ENCODE assay signal across 32 cellular contexts in genomic region chrX:129496625-129497024, GRCh38. TPM values are rescaled to one million over a fixed set of nuclear protein-coding genes. Genes with fewer than 3 reads are reported as not detected.
DNase-seq lines count a peak whose midpoint lies in the region; ATAC-seq, FAIRE-seq and TF ChIP-seq lines count a peak whose summit lies in the region.
"Had no signal": no experiment of that assay in that cellular context is flagged by ENCODE, and none has a peak within 500 bp of the region (broad histone marks: within the 10 kb centered on the region; RNA-seq: fewer than 3 reads in every experiment).

No MANE protein-coding gene starts in this region.

- no peak overlapping the region for H3K4me3 Mint-ChIP-seq in activated T-cell treated with anti-CD3 and anti-CD28 coated beads, Interleukin-2, amount 50 U/mL, for 4 hours
- H3K4me3 Mint-ChIP-seq: activated naive CD8-positive, alpha-beta T cell; activated T-helper 17 cell treated with anti-CD3 and anti-CD28 coated beads, Interleukin-2, amount 50 U/mL, for 72 hours; GM23338; neural progenitor cell; stimulated activated naive B cell treated with anti-CD40 and anti-IgM and Interleukin-4, amounts not matched to agents 10 μg/mL and 1 μg/mL and 100 μg/mL, for 72 hours had no signal

- H3K36me3 ChIP-seq in smooth muscle cell (ENCODE audit: low read depth), result peaks cover 3% of the 10 kb centered on the region
- H3K36me3 ChIP-seq: BLaER1, thoracic aorta had no signal

- H3K27ac ChIP-seq in smooth muscle cell (ENCODE audit: low read depth), result peak overlapping the region; percentile 60
- H3K27ac ChIP-seq: BLaER1, coronary artery, foreskin keratinocyte, neural progenitor cell, SK-N-MC, skin epidermis, thoracic aorta, WERI-Rb-1 had no signal

- peak; percentile 66 for FAIRE-seq in H54 (lab: Jason Lieb, UNC)
- FAIRE-seq: endometrium, RCC 7860 had no signal

- H3K4me3 ChIP-seq in fibroblast of mammary gland (ENCODE audit: control insufficient read depth, low read depth, low read length) (no peak overlapping the region), smooth muscle cell (no peak overlapping the region)
- H3K4me3 ChIP-seq: BLaER1, coronary artery, GM23338, mucosa of descending colon, neural progenitor cell, SK-N-MC, skin epidermis, thoracic aorta had no signal

- H3K4me2 ChIP-seq in smooth muscle cell, result no peak overlapping the region
- H3K4me2 ChIP-seq: BLaER1, GM23338, neural progenitor cell had no signal

- no peaks in the 10 kb centered on the region for H3K9me3 Mint-ChIP-seq in activated T-cell treated with anti-CD3 and anti-CD28 coated beads, Interleukin-2, amount 50 U/mL, for 4 hours
- H3K9me3 Mint-ChIP-seq: activated T-helper 17 cell treated with anti-CD3 and anti-CD28 coated beads, Interleukin-2, amount 50 U/mL, for 72 hours; brain; GM23338; neural progenitor cell; stimulated activated naive B cell treated with anti-CD40 and anti-IgM and Interleukin-4, amounts not matched to agents 10 μg/mL and 1 μg/mL and 100 μg/mL, for 72 hours had no signal

- peaks cover 23% of the 10 kb centered on the region for H4K20me1 ChIP-seq in smooth muscle cell (ENCODE audit: low read depth)
- H4K20me1 ChIP-seq: BLaER1 had no signal

- peaks cover 2% of the 10 kb centered on the region for H3K27me3 Mint-ChIP-seq in activated T-cell treated with anti-CD3 and anti-CD28 coated beads, Interleukin-2, amount 50 U/mL, for 4 hours (ENCODE audit: low read depth)
- H3K27me3 Mint-ChIP-seq: activated naive CD8-positive, alpha-beta T cell; activated T-helper 17 cell treated with anti-CD3 and anti-CD28 coated beads, Interleukin-2, amount 50 U/mL, for 72 hours; brain; progenitor cell of endocrine pancreas had no signal

- H3K9ac ChIP-seq in smooth muscle cell (ENCODE audit: low read depth), result no peak overlapping the region
- H3K9ac ChIP-seq: BLaER1, neural progenitor cell had no signal

- no peaks in the 10 kb centered on the region for H3K9me3 ChIP-seq in smooth muscle cell (replicated peaks; ENCODE audit: low read depth)
- H3K9me3 ChIP-seq: BLaER1, Caco-2, mucosa of descending colon, thoracic aorta had no signal

- ATAC-seq in activated T-cell treated with anti-CD3 and anti-CD28 coated beads, Interleukin-2, amount 50 U/mL, for 4 hours, result no peak
- ATAC-seq: activated T-helper 17 cell treated with anti-CD3 and anti-CD28 coated beads, Interleukin-2, amount 50 U/mL, for 72 hours; GM23338; mucosa of descending colon; stimulated activated naive B cell treated with anti-CD40 and anti-IgM and Interleukin-4, amounts not matched to agents 10 μg/mL and 1 μg/mL and 100 μg/mL, for 72 hours had no signal

- WGBS in smooth muscle cell (ENCODE audit: low lambda C conversion rate), result 54% methylated on average over 6 of the region's 6 CpGs

- peaks cover 14% of the 10 kb centered on the region for H3F3A ChIP-seq in smooth muscle cell (ENCODE audit: low read depth)

- DNase-seq in H54 (ENCODE audit: insufficient read length, low spot score), result no peak
- DNase-seq in RPMI7951 (ENCODE audit: low read depth), result peak; percentile 1
- peak; percentile 57 for DNase-seq in fibroblast of mammary gland (ENCODE audit: low read depth)
- DNase-seq in smooth muscle cell (lab: John Stamatoyannopoulos, UW; ENCODE audit: unreplicated experiment), result no peak
- no peak for DNase-seq in NCI-H748 (lab: John Stamatoyannopoulos, UW; ENCODE audit: unreplicated experiment)
- no peak for DNase-seq in activated T-cell treated with anti-CD3 and anti-CD28 coated beads, Interleukin-2, amount 50 U/mL, for 4 hours
- DNase-seq in UCSD-AML1 (lab: John Stamatoyannopoulos, UW; ENCODE audit: unreplicated experiment), result no peak
- DNase-seq: activated CD4-positive, alpha-beta T cell treated with anti-CD3 and anti-CD28 coated beads, Interleukin-2, amount 50 U/mL, for 1 hour; Caco-2; hippocampal formation; MM.1S; mucosa of descending colon; NCI-H1417 treated with DMSO at 0.1 percent for 48 hours; NCI-H524; stimulated activated CD4-positive, alpha-beta T cell treated with anti-CD3 and anti-CD28 coated beads, Interleukin-2, amount 100 ng/mL, for 24 hours; stimulated activated naive B cell treated with anti-CD40 and anti-IgM and Interleukin-4, amounts not matched to agents 10 μg/mL and 1 μg/mL and 100 μg/mL, for 72 hours; WERI-Rb-1 had no signal

- no peak overlapping the region for H2AFZ ChIP-seq in smooth muscle cell (ENCODE audit: low read depth)
- H2AFZ ChIP-seq: GM23338, neural progenitor cell had no signal

- H3K4me1 Mint-ChIP-seq in activated T-cell treated with anti-CD3 and anti-CD28 coated beads, Interleukin-2, amount 50 U/mL, for 4 hours (ENCODE audit: low read depth), result no peaks in the 10 kb centered on the region
- H3K4me1 Mint-ChIP-seq: activated T-helper 17 cell treated with anti-CD3 and anti-CD28 coated beads, Interleukin-2, amount 50 U/mL, for 72 hours; brain; GM23338; neural progenitor cell; stimulated activated naive B cell treated with anti-CD40 and anti-IgM and Interleukin-4, amounts not matched to agents 10 μg/mL and 1 μg/mL and 100 μg/mL, for 72 hours had no signal

- H3K4me1 ChIP-seq in smooth muscle cell (ENCODE audit: low read depth), result no peaks in the 10 kb centered on the region
- H3K4me1 ChIP-seq: BLaER1, Caco-2, foreskin keratinocyte, neural progenitor cell had no signal

- no peak for TF ChIP-seq POLR2A in H54 (IDR thresholded peaks at IDR 0.05; ENCODE audit: low read depth, low read length)

- H3K27me3 ChIP-seq in smooth muscle cell (ENCODE audit: low read depth), result no peaks in the 10 kb centered on the region
- H3K27me3 ChIP-seq: foreskin keratinocyte, neural progenitor cell had no signal

- peaks cover 7% of the 10 kb centered on the region for H3K79me2 ChIP-seq in smooth muscle cell (ENCODE audit: low read depth)

- TF ChIP-seq CTCF in fibroblast of mammary gland (conservative IDR thresholded peaks at IDR 0.05; ENCODE audit: control insufficient read depth, insufficient read depth, low read depth, low read length) (no peak), smooth muscle cell (IDR thresholded peaks at IDR 0.05; ENCODE audit: borderline replicate concordance, insufficient read depth, poor library complexity, severe bottlenecking) (no peak)

- no peaks in the 10 kb centered on the region for H3K36me3 Mint-ChIP-seq in activated T-cell treated with anti-CD3 and anti-CD28 coated beads, Interleukin-2, amount 50 U/mL, for 4 hours (ENCODE audit: insufficient read depth)
- H3K36me3 Mint-ChIP-seq: activated naive CD8-positive, alpha-beta T cell; stimulated activated naive B cell treated with anti-CD40 and anti-IgM and Interleukin-4, amounts not matched to agents 10 μg/mL and 1 μg/mL and 100 μg/mL, for 72 hours had no signal

RNA-seq across cellular contexts. Expression of gene SMARCA1, which starts 26.7 kb away (rescaled TPM):
- total RNA-seq in RPMI7951 (2014; rRNA removed; shearing (Covaris generic)), result 31.3 and 39.3 TPM in 2 replicates
- total RNA-seq in smooth muscle cell, result 91.5 and 120 TPM in 2 replicates
- polyA plus RNA-seq in smooth muscle cell, result 42.1 and 60.9 TPM in 2 replicates
- total RNA-seq in activated T-cell treated with anti-CD3 and anti-CD28 coated beads, Interleukin-2, amount 50 U/mL, for 4 hours, result under 1 TPM; 0.28 to 0.45 (median 0.38) TPM
- total RNA-seq: T-helper 2 cell treated with Interferon-gamma antibody and Interleukin-4, amounts not matched to agents 100 ng/mL and 5 ng/mL, for 36 hours had no signal

RNA-seq across cellular contexts. Expression of gene OCRL, which starts 43.4 kb away (rescaled TPM):
- total RNA-seq in RPMI7951 (2014; rRNA removed; shearing (Covaris generic)), result 8.5 and 10.0 TPM in 2 replicates
- 26.2 TPM in 2 replicates for total RNA-seq in smooth muscle cell
- polyA plus RNA-seq in smooth muscle cell, result 6.3 and 8.7 TPM in 2 replicates
- 1 to 10 TPM; 2.8 to 3.0 (median 3.0) TPM for total RNA-seq in activated T-cell treated with anti-CD3 and anti-CD28 coated beads, Interleukin-2, amount 50 U/mL, for 4 hours

Comparison
In these comparisons a context has a peak if more than half of its experiments do, and no peak if none do; other contexts are left out.
1. DNase-seq: peak in RPMI7951 (single experiment) and fibroblast of mammary gland (single experiment); none in H54 (single experiment), smooth muscle cell (single experiment), NCI-H748 (single experiment), activated T-cell treated with anti-CD3 and anti-CD28 coated beads, Interleukin-2, amount 50 U/mL, for 4 hours (single experiment) and UCSD-AML1 (single experiment).
2. RNA of gene SMARCA1, which starts 26.7 kb away (total RNA-seq): 91.5 to 120 TPM in smooth muscle cell and 31.3 to 39.3 TPM in RPMI7951; 0.28 to 0.45 TPM in activated T-cell treated with anti-CD3 and anti-CD28 coated beads, Interleukin-2, amount 50 U/mL, for 4 hours; every median in the first group is over 10 times any median in the second.